9 cellular contexts compared by ENCODE assay signal in genomic region chr4:183797041-183797444, GRCh38.
A peak's percentile ranks its signal among the peaks of the same experiment; 100 is the strongest.
DNase-seq lines count a peak whose midpoint lies in the region; ATAC-seq and TF ChIP-seq lines count a peak whose summit lies in the region.
"Had no signal": no experiment of that assay in that cellular context is flagged by ENCODE, and none has a peak within 500 bp of the region (broad histone marks: within the 10 kb centered on the region; RNA-seq: fewer than 3 reads in every experiment).

No MANE protein-coding gene starts in this region.

- no peak overlapping the region for H3K27ac Mint-ChIP-seq in activated naive CD4-positive, alpha-beta T cell treated with anti-CD3 and anti-CD28 coated beads, Interleukin-2, amount 50 U/mL, for 24 hours
- H3K27ac Mint-ChIP-seq in mesothelial cell of epicardium: peak overlapping the region; percentile 88

- no peaks in the 10 kb centered on the region for H3K9me3 ChIP-seq in colonic mucosa

- H3K4me1 ChIP-seq in colonic mucosa: no peaks in the 10 kb centered on the region

- H3K27me3 Mint-ChIP-seq in activated naive CD4-positive, alpha-beta T cell treated with anti-CD3 and anti-CD28 coated beads, Interleukin-2, amount 50 U/mL, for 24 hours: peaks cover 54% of the 10 kb centered on the region
- no peaks in the 10 kb centered on the region for H3K27me3 Mint-ChIP-seq in mesothelial cell of epicardium (ENCODE audit: low read depth)

- ATAC-seq in HG02938 (IDR thresholded peaks at IDR 0.05; ENCODE audit: unreplicated experiment): no peak
- ATAC-seq in GM21717 (IDR thresholded peaks at IDR 0.05; ENCODE audit: unreplicated experiment): no peak

- no peak for DNase-seq in activated naive CD4-positive, alpha-beta T cell (lab: John Stamatoyannopoulos, UW)
- peak; percentile 29 for DNase-seq in colonic mucosa
- peak in 1 of 2 experiments; percentile 62 for DNase-seq in mesothelial cell of epicardium (ENCODE audit: low spot score in 2 of 2, unreplicated experiment in 2 of 2)
- no peak for DNase-seq in NOMO-1 treated with DMSO at 0.1 percent for 48 hours (lab: John Stamatoyannopoulos, UW; ENCODE audit: unreplicated experiment)
- DNase-seq in iPS-NIHi7 (ENCODE audit: extremely low spot score): no peak

- H3K4me1 Mint-ChIP-seq in activated naive CD4-positive, alpha-beta T cell treated with anti-CD3 and anti-CD28 coated beads, Interleukin-2, amount 50 U/mL, for 24 hours: peaks cover 16% of the 10 kb centered on the region
- H3K4me1 Mint-ChIP-seq in mesothelial cell of epicardium: peaks cover 38% of the 10 kb centered on the region

- TF ChIP-seq CTCF in colonic mucosa (IDR thresholded peaks at IDR 0.05) (no peak), mesothelial cell of epicardium (IDR thresholded peaks at IDR 0.05; ENCODE audit: unreplicated experiment) (no peak)

- H3K36me3 Mint-ChIP-seq in activated naive CD4-positive, alpha-beta T cell treated with anti-CD3 and anti-CD28 coated beads, Interleukin-2, amount 50 U/mL, for 24 hours: no peaks in the 10 kb centered on the region
- H3K36me3 Mint-ChIP-seq in mesothelial cell of epicardium: peaks cover 16% of the 10 kb centered on the region

- peak overlapping the region; percentile 42 for H3K4me3 ChIP-seq in colonic mucosa

- intact Hi-C loops in colonic mucosa (cut with DNase I): no loop called here

- H3K9ac ChIP-seq in colonic mucosa (ENCODE audit: low read depth in 2 of 2, low read length in 2 of 2): peak overlapping the region in 1 of 2 donors; percentile 66

- H3K27ac ChIP-seq in colonic mucosa: peak overlapping the region; percentile 24
- H3K27ac ChIP-seq: VCaP had no signal

- peaks cover 27% of the 10 kb centered on the region for H3K27me3 ChIP-seq in colonic mucosa

- H3K9me3 Mint-ChIP-seq in activated naive CD4-positive, alpha-beta T cell treated with anti-CD3 and anti-CD28 coated beads, Interleukin-2, amount 50 U/mL, for 24 hours: peaks cover 10% of the 10 kb centered on the region
- peaks cover 26% of the 10 kb centered on the region for H3K9me3 Mint-ChIP-seq in mesothelial cell of epicardium

- H3K36me3 ChIP-seq in colonic mucosa: no peaks in the 10 kb centered on the region

- H3K4me3 Mint-ChIP-seq in activated naive CD4-positive, alpha-beta T cell treated with anti-CD3 and anti-CD28 coated beads, Interleukin-2, amount 50 U/mL, for 24 hours: peak overlapping the region; percentile 77
- H3K4me3 Mint-ChIP-seq in mesothelial cell of epicardium: peak overlapping the region; percentile 67
